Comparison of ENCODE assay signal across 23 cellular contexts in genomic region chr14:74308695-74309094, GRCh38. TPM values are rescaled to one million over a fixed set of nuclear protein-coding genes. Genes with fewer than 3 reads are reported as not detected.
DNase-seq lines count a peak whose midpoint lies in the region; ATAC-seq, FAIRE-seq and TF ChIP-seq lines count a peak whose summit lies in the region.
"Had no signal": no experiment of that assay in that cellular context is flagged by ENCODE, and none has a peak within 500 bp of the region (broad histone marks: within the 10 kb centered on the region; RNA-seq: fewer than 3 reads in every experiment).

No MANE protein-coding gene starts in this region.

- no peaks in the 10 kb centered on the region for H4K20me1 ChIP-seq in SK-N-SH (ENCODE audit: insufficient read depth)
- H4K20me1 ChIP-seq: BLaER1 had no signal

- TF ChIP-seq EP300 in SK-N-SH (IDR thresholded peaks at IDR 0.05; ENCODE audit: borderline replicate concordance in 1 of 2, low read depth in 1 of 2, low read length in 1 of 2) = no peak

- H3K4me3 Mint-ChIP-seq in activated CD4-positive, alpha-beta T cell treated with anti-CD3 and anti-CD28 coated beads for 36 hours = no peak overlapping the region
- H3K4me3 Mint-ChIP-seq in stimulated activated effector memory CD8-positive, alpha-beta T cell treated with anti-CD3 and anti-CD28 coated beads, Interleukin-12 subunit alpha, Interleukin-12 subunit beta, amount 100 ng/mL, for 72 hours = no peak overlapping the region

- WGBS in SK-N-SH (ENCODE audit: low lambda C conversion rate) = 72% methylated on average over 5 of the region's 5 CpGs

- H3K9ac ChIP-seq in SK-N-SH = no peak overlapping the region
- H3K9ac ChIP-seq: BLaER1 had no signal

- no peak for TF ChIP-seq RAD21 in SK-N-SH (IDR thresholded peaks at IDR 0.05; ENCODE audit: low read length)

- no peaks in the 10 kb centered on the region; the same call in 1 of the 2 replicates for H3K27me3 ChIP-seq in SK-N-SH (ENCODE audit: insufficient read depth)
- H3K27me3 ChIP-seq: BLaER1 had no signal

- H3K36me3 Mint-ChIP-seq in activated CD4-positive, alpha-beta T cell treated with anti-CD3 and anti-CD28 coated beads for 36 hours (ENCODE audit: low read depth) = no peaks in the 10 kb centered on the region
- H3K36me3 Mint-ChIP-seq in stimulated activated effector memory CD8-positive, alpha-beta T cell treated with anti-CD3 and anti-CD28 coated beads, Interleukin-12 subunit alpha, Interleukin-12 subunit beta, amount 100 ng/mL, for 72 hours = no peaks in the 10 kb centered on the region
- H3K36me3 Mint-ChIP-seq: CD8-positive, alpha-beta memory T cell had no signal

- no peak overlapping the region for H3K4me3 ChIP-seq in SK-N-SH (ENCODE audit: low read depth in 2 of 2, low read length in 1 of 2)
- H3K4me3 ChIP-seq: BLaER1, GM12878, HAP-1, K562 had no signal

- ATAC-seq in activated CD4-positive, alpha-beta T cell treated with anti-CD3 and anti-CD28 coated beads for 36 hours = no peak
- ATAC-seq in stimulated activated effector memory CD8-positive, alpha-beta T cell treated with anti-CD3 and anti-CD28 coated beads, Interleukin-12 subunit alpha, Interleukin-12 subunit beta, amount 100 ng/mL, for 72 hours = no peak
- ATAC-seq in HG03439 (IDR thresholded peaks at IDR 0.05; ENCODE audit: unreplicated experiment) = no peak
- ATAC-seq: GM12878, K562 had no signal

- no peaks in the 10 kb centered on the region for H3K9me2 ChIP-seq in SK-N-SH

- intact Hi-C loops in activated CD4-positive, alpha-beta T cell treated with anti-CD3 and anti-CD28 coated beads for 36 hours (cut with DNase I, micrococcal nuclease) = no loop called here

- CTCF ChIA-PET in activated CD4-positive, alpha-beta T cell treated with anti-CD3 and anti-CD28 coated beads for 36 hours (lab: Charles Lee) = interaction anchor here (0.6 to 1.6 kb wide), 7 partner anchors 9 to 818 kb away, joined by 3 to 6 read pairs (median 4); partner anchors contain the start of gene RIOX1
- CTCF ChIA-PET in SK-N-SH (lab: Yijun Ruan, JAX) = interaction anchor here (0.7 to 1.0 kb wide), 2 partner anchors 16 to 170 kb away, joined by 3 to 7 read pairs; no protein-coding TSS in a partner anchor

- peak overlapping the region; percentile 2 for H3K27ac Mint-ChIP-seq in activated CD4-positive, alpha-beta T cell treated with anti-CD3 and anti-CD28 coated beads for 36 hours
- peak overlapping the region; percentile 7 for H3K27ac Mint-ChIP-seq in stimulated activated effector memory CD8-positive, alpha-beta T cell treated with anti-CD3 and anti-CD28 coated beads, Interleukin-12 subunit alpha, Interleukin-12 subunit beta, amount 100 ng/mL, for 72 hours

- no peaks in the 10 kb centered on the region for H3K4me1 Mint-ChIP-seq in activated CD4-positive, alpha-beta T cell treated with anti-CD3 and anti-CD28 coated beads for 36 hours
- H3K4me1 Mint-ChIP-seq in stimulated activated effector memory CD8-positive, alpha-beta T cell treated with anti-CD3 and anti-CD28 coated beads, Interleukin-12 subunit alpha, Interleukin-12 subunit beta, amount 100 ng/mL, for 72 hours = no peaks in the 10 kb centered on the region

- POLR2A ChIA-PET in activated CD4-positive, alpha-beta T cell treated with anti-CD3 and anti-CD28 coated beads for 36 hours (lab: Charles Lee) = no interaction called here
- POLR2A ChIA-PET in SK-N-SH (lab: Yijun Ruan, JAX) = no interaction called here

- no peak for DNase-seq in activated CD4-positive, alpha-beta T cell treated with anti-CD3 and anti-CD28 coated beads for 36 hours
- no peak for DNase-seq in activated CD4-positive, alpha-beta T cell treated with anti-CD3 and anti-CD28 coated beads, Interleukin-2, amount 50 U/mL, for 48 hours
- DNase-seq in HTR-8/SVneo (ENCODE audit: insufficient read length, low spot score) = no peak
- peak; percentile 29 for DNase-seq in kidney tubule cell (ENCODE audit: low spot score)
- no peak for DNase-seq in stimulated activated effector memory CD8-positive, alpha-beta T cell treated with anti-CD3 and anti-CD28 coated beads, Interleukin-12 subunit alpha, Interleukin-12 subunit beta, amount 100 ng/mL, for 72 hours (ENCODE audit: low spot score in 2 of 2)
- DNase-seq in SK-N-SH = no peak
- no peak for DNase-seq in KG1 (lab: John Stamatoyannopoulos, UW)
- DNase-seq: 8988T; CD8-positive, alpha-beta memory T cell; COR-L47; DMS79 treated with DMSO at 0.1 percent for 48 hours; IMR-90 had no signal

- H3F3A ChIP-seq in SK-N-SH (replicated peaks; ENCODE audit: insufficient read depth) = no peaks in the 10 kb centered on the region

- no peak overlapping the region for H2AFZ ChIP-seq in SK-N-SH (ENCODE audit: low read depth)

- no peak for TF ChIP-seq CTCF in SK-N-SH (IDR thresholded peaks at IDR 0.05)

- no peaks in the 10 kb centered on the region for H3K4me1 ChIP-seq in SK-N-SH (ENCODE audit: control insufficient read depth in 1 of 2, insufficient read depth in 2 of 2, low read depth in 1 of 2, low read length in 1 of 2)

- H3K9me3 Mint-ChIP-seq in activated CD4-positive, alpha-beta T cell treated with anti-CD3 and anti-CD28 coated beads for 36 hours (ENCODE audit: low read depth) = no peaks in the 10 kb centered on the region
- H3K9me3 Mint-ChIP-seq in stimulated activated effector memory CD8-positive, alpha-beta T cell treated with anti-CD3 and anti-CD28 coated beads, Interleukin-12 subunit alpha, Interleukin-12 subunit beta, amount 100 ng/mL, for 72 hours = no peaks in the 10 kb centered on the region
- H3K9me3 Mint-ChIP-seq: CD8-positive, alpha-beta memory T cell had no signal

- H3K79me2 ChIP-seq in SK-N-SH (ENCODE audit: insufficient read depth) = no peaks in the 10 kb centered on the region

- no peaks in the 10 kb centered on the region for H3K9me3 ChIP-seq in SK-N-SH
- H3K9me3 ChIP-seq: BLaER1, HAP-1 had no signal

- peak; percentile 9 for FAIRE-seq in HTR-8/SVneo (lab: Jason Lieb, UNC)
- FAIRE-seq: D721Med, GM12878, K562 had no signal

- H3K27me3 Mint-ChIP-seq in activated CD4-positive, alpha-beta T cell treated with anti-CD3 and anti-CD28 coated beads for 36 hours = no peaks in the 10 kb centered on the region

- H3K36me3 ChIP-seq in SK-N-SH (replicated peaks in 1 of 2; ENCODE audit: control insufficient read depth in 1 of 2, insufficient read depth in 2 of 2, low read length in 1 of 2) = no peaks in the 10 kb centered on the region
- H3K36me3 ChIP-seq: BLaER1, HAP-1 had no signal

- no peak overlapping the region for H3K4me2 ChIP-seq in SK-N-SH
- H3K4me2 ChIP-seq: BLaER1 had no signal

- H3K27ac ChIP-seq in SK-N-SH (ENCODE audit: low read depth in 2 of 2, low read length in 1 of 2) = no peak overlapping the region
- H3K27ac ChIP-seq: BLaER1, HL-60 had no signal

TF ChIP-seq in SK-N-SH, 30 proteins besides CTCF, POLR2A, EP300 and RAD21:
- no peak for TF ChIP-seq REST (IDR thresholded peaks at IDR 0.05; ENCODE audit: low read depth, low read length)
- TF ChIP-seq, protein P1, sequence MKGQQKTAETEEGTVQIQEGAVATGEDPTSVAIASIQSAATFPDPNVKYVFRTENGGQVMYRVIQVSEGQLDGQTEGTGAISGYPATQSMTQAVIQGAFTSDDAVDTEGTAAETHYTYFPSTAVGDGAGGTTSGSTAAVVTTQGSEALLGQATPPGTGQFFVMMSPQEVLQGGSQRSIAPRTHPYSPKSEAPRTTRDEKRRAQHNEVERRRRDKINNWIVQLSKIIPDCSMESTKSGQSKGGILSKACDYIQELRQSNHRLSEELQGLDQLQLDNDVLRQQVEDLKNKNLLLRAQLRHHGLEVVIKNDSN (IDR thresholded peaks at IDR 0.05; ENCODE audit: borderline replicate concordance, low read depth) = no peak
- no peak for TF ChIP-seq ELF1 (IDR thresholded peaks at IDR 0.05)
- TF ChIP-seq SMC3 (IDR thresholded peaks at IDR 0.05; ENCODE audit: low read depth, low read length) = no peak
- TF ChIP-seq FOXM1 (IDR thresholded peaks at IDR 0.05; ENCODE audit: low read depth) = no peak
- no peak for TF ChIP-seq RXRA (IDR thresholded peaks at IDR 0.05; ENCODE audit: borderline replicate concordance, low read depth)
- TF ChIP-seq TEAD4 (IDR thresholded peaks at IDR 0.05; ENCODE audit: borderline replicate concordance, insufficient read depth) = no peak

RNA-seq across cellular contexts. Expression of gene ABCD4, which starts 6.0 kb away (rescaled TPM):
- total RNA-seq in activated CD4-positive, alpha-beta T cell treated with anti-CD3 and anti-CD28 coated beads for 36 hours = 10 to 100 TPM; 43.0 to 43.1 TPM
- polyA plus RNA-seq in SK-N-SH (2012; rRNA removed) = 25.5 and 37.0 TPM in 2 replicates
- polyA plus RNA-seq in SK-N-SH (2012; cell fraction: cytosol; rRNA removed) = 16.2 and 18.6 TPM in 2 replicates
- polyA plus RNA-seq in SK-N-SH (2012; cell fraction: nucleus; rRNA removed) = 210 and 245 TPM in 2 replicates

RNA-seq across cellular contexts. Expression of gene VRTN, which starts 39.6 kb away (rescaled TPM):
- total RNA-seq in activated CD4-positive, alpha-beta T cell treated with anti-CD3 and anti-CD28 coated beads for 36 hours = not detected
- polyA plus RNA-seq in SK-N-SH (2012; rRNA removed) = not detected in 2 replicates
- polyA plus RNA-seq in SK-N-SH (2012; cell fraction: cytosol; rRNA removed) = not detected in 2 replicates
- polyA plus RNA-seq in SK-N-SH (2012; cell fraction: nucleus; rRNA removed) = not detected in 2 replicates
- total RNA-seq: A673; CD8-positive, alpha-beta memory T cell; H4; HT1080; IMR-90 had no signal
- polyA plus RNA-seq: AG04450; CD8-positive, alpha-beta memory T cell; GM12878; IMR-90 had no signal
